In genomic region chr2:168819829-168820489, GRCh38 we compare ENCODE assay signal across 25 cellular contexts. TPM values are rescaled to one million over a fixed set of nuclear protein-coding genes. Genes with fewer than 3 reads are reported as not detected.
DNase-seq lines count a peak whose midpoint lies in the region; ATAC-seq, FAIRE-seq and TF ChIP-seq lines count a peak whose summit lies in the region.
"Had no signal": no experiment of that assay in that cellular context is flagged by ENCODE, and none has a peak within 500 bp of the region (broad histone marks: within the 10 kb centered on the region; RNA-seq: fewer than 3 reads in every experiment).

No MANE protein-coding gene starts in this region.

- CTCF ChIA-PET in PC-3 (lab: Charles Lee) = no interaction called here
- CTCF ChIA-PET in endothelial cell of umbilical vein (lab: Charles Lee) = no interaction called here

- peak overlapping the region; percentile 42 for H3K27ac Mint-ChIP-seq in nephron progenitor cell
- H3K27ac Mint-ChIP-seq: CD4-positive, CD25-positive, alpha-beta regulatory T cell; IgD-negative memory B cell had no signal

- no peaks in the 10 kb centered on the region for H3K9me1 ChIP-seq in endothelial cell of umbilical vein (replicated peaks; ENCODE audit: control insufficient read depth, extremely low read depth, insufficient read depth, low read length)

- no peaks in the 10 kb centered on the region for H3K27me3 ChIP-seq in PC-3 (ENCODE audit: low read length)
- no peaks in the 10 kb centered on the region for H3K27me3 ChIP-seq in endothelial cell of umbilical vein (ENCODE audit: control insufficient read depth in 2 of 2, insufficient read depth in 2 of 2, low read length in 2 of 2)
- H3K27me3 ChIP-seq: Peyer's patch, SJCRH30 had no signal

- POLR2A ChIA-PET in PC-3 (lab: Charles Lee; ENCODE audit: unreplicated experiment) (no interaction called here), endothelial cell of umbilical vein (lab: Charles Lee) (no interaction called here)

- H3K4me2 ChIP-seq in PC-3 (ENCODE audit: low read length) (no peak overlapping the region), endothelial cell of umbilical vein (ENCODE audit: insufficient read depth, low read length) (peak overlapping the region; percentile 81)

- H3K9me2 ChIP-seq in PC-3 (replicated peaks; ENCODE audit: low read length) = no peaks in the 10 kb centered on the region

- TF ChIP-seq CTCF in PC-3 (conservative IDR thresholded peaks at IDR 0.05; ENCODE audit: low read depth, low read length) (no peak), endothelial cell of umbilical vein (IDR thresholded peaks at IDR 0.05; ENCODE audit: extremely low read depth in 1 of 2, insufficient read depth in 1 of 2, low read depth in 1 of 2, low read length in 2 of 2) (no peak), nephron progenitor cell (IDR thresholded peaks at IDR 0.05) (no peak)

- no peak overlapping the region for H3K27ac ChIP-seq in PC-3 (ENCODE audit: low read length)
- H3K27ac ChIP-seq in endothelial cell of umbilical vein (ENCODE audit: insufficient read depth, low read depth, low read length) = no peak overlapping the region
- H3K27ac ChIP-seq: GM23248, Peyer's patch, SJCRH30 had no signal

- peaks cover 4% of the 10 kb centered on the region for H3K27me3 Mint-ChIP-seq in nephron progenitor cell (ENCODE audit: low read depth, poor library complexity)
- H3K27me3 Mint-ChIP-seq in activated T-cell treated with anti-CD3 and anti-CD28 coated beads, Interleukin-2, amount 50 U/mL, for 4 hours (ENCODE audit: low read depth) = no peaks in the 10 kb centered on the region
- H3K27me3 Mint-ChIP-seq: IgD-negative memory B cell had no signal

- H3K9ac ChIP-seq in PC-3 (ENCODE audit: low read length) (no peak overlapping the region), endothelial cell of umbilical vein (replicated peaks; ENCODE audit: extremely low read depth, insufficient read depth, low read length) (no peak overlapping the region)
- H3K9ac ChIP-seq: GM23248 had no signal

- H3K4me1 Mint-ChIP-seq in nephron progenitor cell = peaks cover 27% of the 10 kb centered on the region
- no peaks in the 10 kb centered on the region for H3K4me1 Mint-ChIP-seq in activated T-cell treated with anti-CD3 and anti-CD28 coated beads, Interleukin-2, amount 50 U/mL, for 4 hours (ENCODE audit: low read depth)
- H3K4me1 Mint-ChIP-seq: CD4-positive, CD25-positive, alpha-beta regulatory T cell; IgD-negative memory B cell had no signal

- H3K9me3 ChIP-seq in PC-3 (ENCODE audit: low read length) = no peaks in the 10 kb centered on the region
- no peaks in the 10 kb centered on the region for H3K9me3 ChIP-seq in endothelial cell of umbilical vein (replicated peaks; ENCODE audit: control insufficient read depth, insufficient read depth, low read length)
- H3K9me3 ChIP-seq: Peyer's patch, SJCRH30 had no signal

- H3K4me3 ChIP-seq in PC-3 (ENCODE audit: low read length) (no peak overlapping the region), endothelial cell of umbilical vein (replicated peaks in 1 of 3; ENCODE audit: insufficient read depth in 1 of 3, low read depth in 1 of 3, low read length in 3 of 3) (no peak overlapping the region)
- H3K4me3 ChIP-seq: GM23248, Peyer's patch, SJCRH30 had no signal

- ATAC-seq in PC-3 = no peak
- ATAC-seq in activated T-cell treated with anti-CD3 and anti-CD28 coated beads, Interleukin-2, amount 50 U/mL, for 4 hours = no peak

- H4K20me1 ChIP-seq in PC-3 (ENCODE audit: low read length) (no peaks in the 10 kb centered on the region), endothelial cell of umbilical vein (replicated peaks; ENCODE audit: control insufficient read depth, extremely low read depth, insufficient read depth, low read length) (no peaks in the 10 kb centered on the region)

- dilution Hi-C loops in endothelial cell of umbilical vein (cut with MboI; ENCODE audit: extremely low pct_ligation_motif_present, low sequenced_read_pairs) = no loop called here

- no peaks in the 10 kb centered on the region for H3K79me2 ChIP-seq in PC-3 (ENCODE audit: low read length)
- H3K79me2 ChIP-seq in endothelial cell of umbilical vein (ENCODE audit: control insufficient read depth, insufficient read depth, low read length) = no peaks in the 10 kb centered on the region

- no peak for TF ChIP-seq POLR2A in endothelial cell of umbilical vein (IDR thresholded peaks at IDR 0.05; ENCODE audit: low read depth, low read length)

- no TSS peak for BruUV-seq in PC-3 (replicated peaks; lab: Mats Ljungman, UMichigan)
- no TSS peak for BruUV-seq in endothelial cell of umbilical vein (replicated peaks; lab: Mats Ljungman, UMichigan)

- no peaks in the 10 kb centered on the region for H3F3A ChIP-seq in PC-3 (ENCODE audit: low read length, unreplicated experiment)

- no peaks in the 10 kb centered on the region for H3K36me3 Mint-ChIP-seq in nephron progenitor cell (ENCODE audit: low read depth)
- H3K36me3 Mint-ChIP-seq in activated T-cell treated with anti-CD3 and anti-CD28 coated beads, Interleukin-2, amount 50 U/mL, for 4 hours (ENCODE audit: insufficient read depth) = no peaks in the 10 kb centered on the region
- H3K36me3 Mint-ChIP-seq: CD4-positive, CD25-positive, alpha-beta regulatory T cell; IgD-negative memory B cell had no signal

- no peak overlapping the region for H3K4me3 Mint-ChIP-seq in nephron progenitor cell
- H3K4me3 Mint-ChIP-seq in activated T-cell treated with anti-CD3 and anti-CD28 coated beads, Interleukin-2, amount 50 U/mL, for 4 hours = no peak overlapping the region
- H3K4me3 Mint-ChIP-seq: CD4-positive, CD25-positive, alpha-beta regulatory T cell; IgD-negative memory B cell had no signal

- no peaks in the 10 kb centered on the region for H3K9me3 Mint-ChIP-seq in nephron progenitor cell
- H3K9me3 Mint-ChIP-seq in activated T-cell treated with anti-CD3 and anti-CD28 coated beads, Interleukin-2, amount 50 U/mL, for 4 hours = no peaks in the 10 kb centered on the region
- H3K9me3 Mint-ChIP-seq: IgD-negative memory B cell had no signal

- H3K36me3 ChIP-seq in PC-3 (ENCODE audit: low read depth, low read length) (no peaks in the 10 kb centered on the region), endothelial cell of umbilical vein (ENCODE audit: control insufficient read depth in 2 of 2, extremely low read depth in 1 of 2, insufficient read depth in 2 of 2, low read length in 2 of 2) (no peaks in the 10 kb centered on the region)
- H3K36me3 ChIP-seq: SJCRH30 had no signal

- H3K4me1 ChIP-seq in PC-3 (ENCODE audit: insufficient read depth, low read length) (no peaks in the 10 kb centered on the region), endothelial cell of umbilical vein (ENCODE audit: control insufficient read depth, extremely low read depth, insufficient read depth, low read length) (peaks cover 8% of the 10 kb centered on the region)
- H3K4me1 ChIP-seq: Peyer's patch had no signal

- DNase-seq in ELR (ENCODE audit: low read depth) (peak; percentile 35), PC-3 (peak; percentile 10), endothelial cell of umbilical vein (ENCODE audit: low read depth, low spot score) (no peak), nephron progenitor cell (no peak), NCI-H510A treated with DMSO at 0.1 percent for 48 hours (lab: John Stamatoyannopoulos, UW) (no peak), foreskin melanocyte (no peak)
- no peak for DNase-seq in effector CD4-positive, alpha-beta T cell
- DNase-seq in activated T-cell treated with anti-CD3 and anti-CD28 coated beads, Interleukin-2, amount 50 U/mL, for 4 hours = no peak
- DNase-seq: CD4-positive, CD25-positive, alpha-beta regulatory T cell; DMS79; GM23248; HCEC 1CT; Karpas-422; NCI-H1417; NCI-H187; NCI-H226; NCI-H774; NK-92 treated with Interleukin-12 subunit alpha and Interleukin-12 subunit beta, amount 100 ng/mL, for 24 hours; Peyer's patch; SJCRH30 had no signal

- intact Hi-C loops in PC-3 (cut with micrococcal nuclease) = no loop called here
- intact Hi-C loops in endothelial cell of umbilical vein (cut with micrococcal nuclease) = no loop called here

- H2AFZ ChIP-seq in PC-3 (ENCODE audit: low read length) = no peak overlapping the region
- H2AFZ ChIP-seq in endothelial cell of umbilical vein (ENCODE audit: low read depth, low read length) = no peak overlapping the region
- H2AFZ ChIP-seq: GM23248 had no signal

- no peak for FAIRE-seq in endothelial cell of umbilical vein (lab: Jason Lieb, UNC)
- FAIRE-seq: GM12891 had no signal

TF ChIP-seq in endothelial cell of umbilical vein, 7 proteins besides CTCF, POLR2A, EP300 and RAD21:
- TF ChIP-seq FOS (IDR thresholded peaks at IDR 0.05; ENCODE audit: borderline replicate concordance, insufficient read depth, low read length) (no peak), JUN (IDR thresholded peaks at IDR 0.05; ENCODE audit: borderline replicate concordance, insufficient read depth, insufficient read length, low read depth) (no peak), MAX (IDR thresholded peaks at IDR 0.05; ENCODE audit: insufficient read depth, insufficient read length) (no peak), EZH2 (IDR thresholded peaks at IDR 0.05; ENCODE audit: borderline replicate concordance, low read depth, low read length, severe bottlenecking) (no peak), GATA2 (IDR thresholded peaks at IDR 0.05; ENCODE audit: insufficient read depth, insufficient read length, low read depth, low read length) (no peak), MYC (IDR thresholded peaks at IDR 0.05; ENCODE audit: low read depth, low read length) (no peak), POLR2AphosphoS5 (IDR thresholded peaks at IDR 0.05; ENCODE audit: insufficient read depth, low read depth, low read length) (no peak)

RNA-seq across cellular contexts. Expression of gene NOSTRIN, which starts 17.5 kb away (rescaled TPM):
- total RNA-seq in PC-3 (2014; rRNA removed) (0.69 and 1.1 TPM in 2 replicates), endothelial cell of umbilical vein (0.75 TPM in 1 of 2 replicates, not detected in the other)
- polyA plus RNA-seq in endothelial cell of umbilical vein = 0.03 TPM in 1 of 2 replicates, not detected in the other
- 0.03 and 0.08 TPM in 2 replicates for polyA plus RNA-seq in endothelial cell of umbilical vein (2011; cell fraction: cytosol; rRNA removed)
- polyA plus RNA-seq in endothelial cell of umbilical vein (2011; cell fraction: nucleus; rRNA removed) = 0.10 and 0.40 TPM in 2 replicates
- 0.37 and 0.40 TPM in 2 replicates for polyA plus RNA-seq in endothelial cell of umbilical vein (2012)
- polyA minus RNA-seq in endothelial cell of umbilical vein = not detected in 2 replicates
- polyA minus RNA-seq in endothelial cell of umbilical vein (2011; cell fraction: cytosol; rRNA and poly(A)+ RNA removed) = 0.61 TPM
- polyA minus RNA-seq in endothelial cell of umbilical vein (2011; cell fraction: nucleus; rRNA and poly(A)+ RNA removed) = 0.96 and 2.0 TPM in 2 replicates
- total RNA-seq in activated T-cell treated with anti-CD3 and anti-CD28 coated beads, Interleukin-2, amount 50 U/mL, for 4 hours = under 1 TPM; 0.15 to 0.32 (median 0.22) TPM
- total RNA-seq: A673; CD4-positive, CD25-positive, alpha-beta regulatory T cell; G401 had no signal
- polyA plus RNA-seq: BJ; CD4-positive, CD25-positive, alpha-beta regulatory T cell; IgD-negative memory B cell had no signal

Comparison
In these comparisons a context has a peak if more than half of its experiments do, and no peak if none do; other contexts are left out.
1. DNase-seq: peak in ELR (single experiment) and PC-3 (single experiment); none in endothelial cell of umbilical vein (single experiment), nephron progenitor cell (single experiment), NCI-H510A treated with DMSO at 0.1 percent for 48 hours (single experiment), effector CD4-positive, alpha-beta T cell (single experiment), foreskin melanocyte (single experiment) and activated T-cell treated with anti-CD3 and anti-CD28 coated beads, Interleukin-2, amount 50 U/mL, for 4 hours (single experiment).